In genomic region chr16:28291651-28292626, GRCh38 we compare ENCODE assay signal across 8 cellular contexts. TPM values are rescaled to one million over a fixed set of nuclear protein-coding genes. Genes with fewer than 3 reads are reported as not detected.
A peak's percentile ranks its signal among the peaks of the same experiment; 100 is the strongest.
DNase-seq lines count a peak whose midpoint lies in the region; ATAC-seq and TF ChIP-seq lines count a peak whose summit lies in the region.

SBK1 (plus strand) TSS chr16:28292525; CDS start chr16:28317392, 24,867 bp downstream.

- H3K9me3 ChIP-seq in hepatocyte (ENCODE audit: low read depth), result no peaks in the 10 kb centered on the region

- H3K4me3 ChIP-seq in hepatocyte, result peak within 1 kb of the TSS; percentile 97
- H3K4me3 ChIP-seq in retinal pigment epithelial cell (ENCODE audit: low read length), result peak within 1 kb of the TSS; percentile 69

- H2AFZ ChIP-seq in hepatocyte, result peak within 1 kb of the TSS; percentile 81

- TF ChIP-seq CTCF in GM10248 (IDR thresholded peaks at IDR 0.05; ENCODE audit: control extremely low read depth, extremely low read depth, low read depth, missing control alignments), result no peak
- TF ChIP-seq CTCF in hepatocyte (IDR thresholded peaks at IDR 0.05; ENCODE audit: poor library complexity), result no peak
- no peak for TF ChIP-seq CTCF in retinal pigment epithelial cell (conservative IDR thresholded peaks at IDR 0.05; ENCODE audit: low read depth, low read length)

- H3K36me3 ChIP-seq in hepatocyte (replicated peaks; ENCODE audit: insufficient read depth, low read depth), result no peaks in the 10 kb centered on the region

- no peaks in the 10 kb centered on the region for H3K4me1 ChIP-seq in hepatocyte (ENCODE audit: insufficient read depth)

- H3K4me2 ChIP-seq in hepatocyte, result peak within 1 kb of the TSS; percentile 85

- POLR2A ChIA-PET in GM10248 (lab: Yijun Ruan, JAX), result no interaction called here

- H3K79me2 ChIP-seq in hepatocyte, result peaks cover 24% of the 10 kb centered on the region

- peaks cover 2% of the 10 kb centered on the region for H4K20me1 ChIP-seq in hepatocyte (ENCODE audit: insufficient read depth, poor library complexity, severe bottlenecking)

- DNase-seq in GM10248 (ENCODE audit: extremely low spot score) (peak; percentile 96), NCI-H146 (lab: John Stamatoyannopoulos, UW) (peak; percentile 91), T-helper 2 cell (peak; percentile 69 to 92 (median 79)), hepatocyte (ENCODE audit: low spot score) (peak; percentile 94), retinal pigment epithelial cell (ENCODE audit: low read depth) (peak; percentile 25)

- H3K27ac ChIP-seq in angular gyrus (ENCODE audit: low read depth, low read length) (peak within 1 kb of the TSS; percentile 72), hepatocyte (peak within 1 kb of the TSS; percentile 74)

- no peaks in the 10 kb centered on the region for H3K27me3 ChIP-seq in hepatocyte

- WGBS in hepatocyte (ENCODE audit: low lambda C conversion rate, missing lambda C conversion rate), result 5% methylated on average over 26 of the region's 88 CpGs

- CTCF ChIA-PET in GM10248 (lab: Yijun Ruan, JAX), result interaction anchor here (2.4 to 2.5 kb wide), 2 partner anchors 13 to 29 kb away, joined by 6 to 11 read pairs; no protein-coding TSS in a partner anchor

- ATAC-seq in HG02759 (IDR thresholded peaks at IDR 0.05; ENCODE audit: unreplicated experiment) (peak; percentile 92), GM18870 (IDR thresholded peaks at IDR 0.05; ENCODE audit: unreplicated experiment) (no peak)

- no peaks in the 10 kb centered on the region for H3K9me2 ChIP-seq in hepatocyte (replicated peaks; ENCODE audit: insufficient read depth)

RNA-seq across cellular contexts. Expression of gene SBK1, which starts in this region (rescaled TPM):
- total RNA-seq in hepatocyte, result 1.8 and 4.2 TPM in 2 replicates
- polyA plus RNA-seq in hepatocyte, result 9.7 and 10.8 TPM in 2 replicates

Comparison
In these comparisons a context has a peak if more than half of its experiments do, and no peak if none do; other contexts are left out.
1. DNase-seq: peak in every context shown above with its lines; median percentile 96 in GM10248; 94 in hepatocyte; 91 in NCI-H146; 79 in T-helper 2 cell; 25 in retinal pigment epithelial cell.